ENCODE assay signal across 1 cellular context in genomic region chr6:108395297-108395696, GRCh38.
TF ChIP-seq lines count a peak whose summit lies in the region.

No MANE protein-coding gene starts in this region.

TF ChIP-seq in K562, 482 proteins besides CTCF, POLR2A, EP300 and RAD21 (continued from another document):
- no peak for TF ChIP-seq ZBTB33 (CRISPR knock-in tag; IDR thresholded peaks at IDR 0.05)
- TF ChIP-seq NFRKB (IDR thresholded peaks at IDR 0.05; ENCODE audit: low read depth) = no peak
- no peak for TF ChIP-seq ARHGAP35 (IDR thresholded peaks at IDR 0.05; ENCODE audit: partially characterized antibody)
TF ChIP-seq in K562: peak in this region for 0.
